ENCODE assay signal across 2 cellular contexts in the genomic region with DNA sequence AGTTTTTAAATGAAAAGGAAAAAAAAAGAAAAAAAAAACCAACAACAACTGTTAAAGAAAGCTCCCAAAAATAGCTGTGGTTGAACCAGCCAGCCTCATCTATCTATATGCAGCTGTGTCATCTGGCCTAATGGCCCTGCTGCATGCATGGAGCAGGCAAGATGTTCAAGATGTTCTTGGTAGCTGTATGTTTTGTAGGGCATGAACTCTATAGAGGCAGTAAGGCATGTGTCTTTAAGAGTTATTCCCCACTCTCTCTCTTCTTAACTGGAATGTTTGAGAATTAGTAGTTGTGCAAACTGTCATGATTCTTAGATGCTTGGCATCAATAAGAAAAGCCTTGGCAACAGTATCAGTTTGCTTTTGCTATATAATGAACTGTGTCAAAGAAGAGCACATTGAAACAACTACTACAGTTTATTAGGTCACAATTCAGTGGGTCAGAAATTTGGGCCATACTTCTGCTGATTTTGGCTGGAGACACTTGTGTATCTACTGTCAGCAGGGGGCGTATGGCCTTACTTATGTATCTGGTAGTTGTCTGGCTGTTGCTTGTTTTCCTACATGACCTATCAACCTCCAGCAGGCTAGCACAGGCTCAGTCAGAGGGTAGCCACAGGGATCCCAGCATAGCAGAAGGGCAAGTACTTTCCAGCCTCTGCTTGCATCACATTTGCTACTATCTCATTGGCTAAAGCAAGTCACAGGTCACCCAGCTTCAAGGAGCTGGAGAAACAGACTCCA.
TF ChIP-seq lines count a peak whose summit lies in the region.

No MANE protein-coding gene starts in this region.

TF ChIP-seq in Ishikawa, 13 proteins besides CTCF, POLR2A, EP300 and RAD21:
- TF ChIP-seq, protein P1, sequence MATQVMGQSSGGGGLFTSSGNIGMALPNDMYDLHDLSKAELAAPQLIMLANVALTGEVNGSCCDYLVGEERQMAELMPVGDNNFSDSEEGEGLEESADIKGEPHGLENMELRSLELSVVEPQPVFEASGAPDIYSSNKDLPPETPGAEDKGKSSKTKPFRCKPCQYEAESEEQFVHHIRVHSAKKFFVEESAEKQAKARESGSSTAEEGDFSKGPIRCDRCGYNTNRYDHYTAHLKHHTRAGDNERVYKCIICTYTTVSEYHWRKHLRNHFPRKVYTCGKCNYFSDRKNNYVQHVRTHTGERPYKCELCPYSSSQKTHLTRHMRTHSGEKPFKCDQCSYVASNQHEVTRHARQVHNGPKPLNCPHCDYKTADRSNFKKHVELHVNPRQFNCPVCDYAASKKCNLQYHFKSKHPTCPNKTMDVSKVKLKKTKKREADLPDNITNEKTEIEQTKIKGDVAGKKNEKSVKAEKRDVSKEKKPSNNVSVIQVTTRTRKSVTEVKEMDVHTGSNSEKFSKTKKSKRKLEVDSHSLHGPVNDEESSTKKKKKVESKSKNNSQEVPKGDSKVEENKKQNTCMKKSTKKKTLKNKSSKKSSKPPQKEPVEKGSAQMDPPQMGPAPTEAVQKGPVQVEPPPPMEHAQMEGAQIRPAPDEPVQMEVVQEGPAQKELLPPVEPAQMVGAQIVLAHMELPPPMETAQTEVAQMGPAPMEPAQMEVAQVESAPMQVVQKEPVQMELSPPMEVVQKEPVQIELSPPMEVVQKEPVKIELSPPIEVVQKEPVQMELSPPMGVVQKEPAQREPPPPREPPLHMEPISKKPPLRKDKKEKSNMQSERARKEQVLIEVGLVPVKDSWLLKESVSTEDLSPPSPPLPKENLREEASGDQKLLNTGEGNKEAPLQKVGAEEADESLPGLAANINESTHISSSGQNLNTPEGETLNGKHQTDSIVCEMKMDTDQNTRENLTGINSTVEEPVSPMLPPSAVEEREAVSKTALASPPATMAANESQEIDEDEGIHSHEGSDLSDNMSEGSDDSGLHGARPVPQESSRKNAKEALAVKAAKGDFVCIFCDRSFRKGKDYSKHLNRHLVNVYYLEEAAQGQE (IDR thresholded peaks at IDR 0.05; ENCODE audit: low read depth) = no peak
- no peak for TF ChIP-seq FOXM1 (IDR thresholded peaks at IDR 0.05; ENCODE audit: borderline replicate concordance, low read depth)
- no peak for TF ChIP-seq EGR1 (IDR thresholded peaks at IDR 0.05)
- no peak for TF ChIP-seq TEAD4 (IDR thresholded peaks at IDR 0.05)
- TF ChIP-seq, protein P2, sequence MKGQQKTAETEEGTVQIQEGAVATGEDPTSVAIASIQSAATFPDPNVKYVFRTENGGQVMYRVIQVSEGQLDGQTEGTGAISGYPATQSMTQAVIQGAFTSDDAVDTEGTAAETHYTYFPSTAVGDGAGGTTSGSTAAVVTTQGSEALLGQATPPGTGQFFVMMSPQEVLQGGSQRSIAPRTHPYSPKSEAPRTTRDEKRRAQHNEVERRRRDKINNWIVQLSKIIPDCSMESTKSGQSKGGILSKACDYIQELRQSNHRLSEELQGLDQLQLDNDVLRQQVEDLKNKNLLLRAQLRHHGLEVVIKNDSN (IDR thresholded peaks at IDR 0.05) = no peak

TF ChIP-seq in GM12878, 131 proteins besides CTCF, POLR2A, EP300 and RAD21 (continued from another document):
- TF ChIP-seq, protein P3, sequence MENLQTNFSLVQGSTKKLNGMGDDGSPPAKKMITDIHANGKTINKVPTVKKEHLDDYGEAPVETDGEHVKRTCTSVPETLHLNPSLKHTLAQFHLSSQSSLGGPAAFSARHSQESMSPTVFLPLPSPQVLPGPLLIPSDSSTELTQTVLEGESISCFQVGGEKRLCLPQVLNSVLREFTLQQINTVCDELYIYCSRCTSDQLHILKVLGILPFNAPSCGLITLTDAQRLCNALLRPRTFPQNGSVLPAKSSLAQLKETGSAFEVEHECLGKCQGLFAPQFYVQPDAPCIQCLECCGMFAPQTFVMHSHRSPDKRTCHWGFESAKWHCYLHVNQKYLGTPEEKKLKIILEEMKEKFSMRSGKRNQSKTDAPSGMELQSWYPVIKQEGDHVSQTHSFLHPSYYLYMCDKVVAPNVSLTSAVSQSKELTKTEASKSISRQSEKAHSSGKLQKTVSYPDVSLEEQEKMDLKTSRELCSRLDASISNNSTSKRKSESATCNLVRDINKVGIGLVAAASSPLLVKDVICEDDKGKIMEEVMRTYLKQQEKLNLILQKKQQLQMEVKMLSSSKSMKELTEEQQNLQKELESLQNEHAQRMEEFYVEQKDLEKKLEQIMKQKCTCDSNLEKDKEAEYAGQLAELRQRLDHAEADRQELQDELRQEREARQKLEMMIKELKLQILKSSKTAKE (IDR thresholded peaks at IDR 0.05; ENCODE audit: low read depth, poor library complexity, severe bottlenecking) = no peak
- no peak for TF ChIP-seq RCOR1 (conservative IDR thresholded peaks at IDR 0.05; ENCODE audit: low read depth, low read length)
- peak; percentile 21; the same call in 1 of the 2 replicates for TF ChIP-seq SMC3 (IDR thresholded peaks at IDR 0.05; ENCODE audit: borderline replicate concordance, low read length)
- TF ChIP-seq CBFB (IDR thresholded peaks at IDR 0.05; ENCODE audit: low read depth) = no peak
- no peak for TF ChIP-seq RELA (IDR thresholded peaks at IDR 0.05; ENCODE audit: borderline replicate concordance, partially characterized antibody)
